6 cellular contexts compared by ENCODE assay signal in the genomic region with DNA sequence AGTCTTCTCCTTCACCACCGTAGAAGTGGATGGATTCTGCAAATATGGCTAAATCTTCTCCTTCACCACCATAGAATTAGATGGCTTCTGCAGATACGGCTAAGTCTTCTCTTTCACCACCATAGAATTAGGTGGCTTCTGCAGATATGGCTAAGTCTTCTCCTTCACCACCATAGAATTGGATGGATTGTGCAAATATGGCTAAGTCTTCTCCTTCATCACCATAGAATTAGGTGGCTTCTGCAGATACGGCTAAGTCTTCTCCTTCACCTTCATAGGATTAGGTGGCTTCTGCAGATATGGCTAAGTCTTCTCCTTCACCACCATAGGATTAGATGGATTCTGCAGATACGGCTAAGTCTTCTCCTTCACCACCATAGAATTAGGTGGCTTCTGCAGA.
DNase-seq lines count a peak whose midpoint lies in the region; TF ChIP-seq lines count a peak whose summit lies in the region.
"Not testable (repeated sequence)": the region's sequence is repeated elsewhere in the genome, so short reads cannot be mapped to it uniquely, and the experiment has no call there.

No MANE protein-coding gene starts in this region.

- intact Hi-C loops in esophagus muscularis mucosa (cut with DNase I): not testable (repeated sequence)

- H3K27ac ChIP-seq in HUES48 (ENCODE audit: low read depth, low read length); Karpas-422 (ENCODE audit: low read length); esophagus muscularis mucosa (replicated peaks in 1 of 4): not testable (repeated sequence)

- H3K4me3 ChIP-seq in HUES48 (ENCODE audit: low read depth, low read length): peak overlapping the region; percentile 32; the same call in 1 of the 2 replicates
- H3K4me3 ChIP-seq in Karpas-422 (ENCODE audit: low read length); esophagus muscularis mucosa: not testable (repeated sequence)

- not testable (repeated sequence) for H2AFZ ChIP-seq in Karpas-422 (ENCODE audit: low read length)

- H3K9ac ChIP-seq in HUES48 (ENCODE audit: low read depth, low read length); Karpas-422 (ENCODE audit: low read length): not testable (repeated sequence)

- H3K9me3 ChIP-seq in HUES48 (ENCODE audit: control insufficient read depth, insufficient read depth, low read length) (peaks cover 79% of the 10 kb centered on the region), Karpas-422 (ENCODE audit: low read length) (peaks cover 38% of the 10 kb centered on the region), esophagus muscularis mucosa (peaks cover 0 to 13% (median 5%) of the 10 kb centered on the region in 4 donors)

- not testable (repeated sequence) for TF ChIP-seq EP300 in esophagus muscularis mucosa (IDR thresholded peaks at IDR 0.05)

- DNase-seq in Ammon's horn (ENCODE audit: low spot score) (peak; percentile 1), Karpas-422 (peak; percentile 29), ecto neural progenitor cell (ENCODE audit: low spot score) (peak; percentile 16), esophagus muscularis mucosa (ENCODE audit: extremely low spot score) (peak; percentile 90), pons (ENCODE audit: low spot score) (peak; percentile 1)

- not testable (repeated sequence) for H3K4me2 ChIP-seq in Karpas-422 (ENCODE audit: low read depth, low read length, poor library complexity, severe bottlenecking)

- 82% methylated on average over 4 of the region's 4 CpGs for WGBS in esophagus muscularis mucosa

- not testable (repeated sequence) for TF ChIP-seq POLR2A in esophagus muscularis mucosa (IDR thresholded peaks at IDR 0.05; ENCODE audit: low read depth)

- not testable (repeated sequence) for H3K27me3 ChIP-seq in HUES48 (ENCODE audit: control insufficient read depth, insufficient read depth, low read length); Karpas-422 (ENCODE audit: low read length); esophagus muscularis mucosa

- H3K36me3 ChIP-seq in HUES48 (ENCODE audit: control insufficient read depth, insufficient read depth, low read length); Karpas-422 (ENCODE audit: insufficient read depth, low read length); esophagus muscularis mucosa: not testable (repeated sequence)

- not testable (repeated sequence) for H3K9me2 ChIP-seq in Karpas-422 (replicated peaks; ENCODE audit: insufficient read depth, low read length)

- not testable (repeated sequence) for TF ChIP-seq CTCF in esophagus muscularis mucosa (IDR thresholded peaks at IDR 0.05)

- H3K79me2 ChIP-seq in Karpas-422 (ENCODE audit: low read length): not testable (repeated sequence)

- H4K20me1 ChIP-seq in Karpas-422 (ENCODE audit: insufficient read depth, low read depth, low read length): not testable (repeated sequence)

- not testable (repeated sequence) for H3K4me1 ChIP-seq in HUES48 (ENCODE audit: control insufficient read depth, insufficient read depth, low read length); Karpas-422 (ENCODE audit: low read length); esophagus muscularis mucosa

Comparison
In these comparisons a context has a peak if more than half of its experiments do, and no peak if none do; other contexts are left out.
1. DNase-seq: peak in every context shown above with its lines; median percentile 90 in esophagus muscularis mucosa; 29 in Karpas-422; 16 in ecto neural progenitor cell; 1 in Ammon's horn; 1 in pons.